In the genomic region with DNA sequence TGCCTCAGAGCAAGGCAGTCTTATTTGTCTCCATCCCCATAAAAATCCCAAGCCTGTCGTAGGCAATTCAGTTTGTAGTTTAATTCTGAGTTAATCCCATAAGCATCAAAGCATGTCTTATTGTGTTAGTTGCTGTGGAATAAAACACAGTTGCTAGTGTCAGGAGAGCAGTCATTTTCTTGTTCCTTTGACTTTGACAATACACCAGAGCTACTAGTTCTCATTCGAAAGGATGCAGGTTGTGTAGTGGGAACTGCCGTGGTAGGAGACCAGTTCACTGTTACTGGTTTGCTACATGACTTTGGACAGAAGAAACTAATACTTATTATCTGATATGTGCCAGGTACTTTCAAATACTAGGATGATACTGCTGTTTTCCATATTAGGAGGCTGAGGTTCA, we compare ENCODE assay signal across 19 cellular contexts.
"Had no signal": no experiment of that assay in that cellular context is flagged by ENCODE, and none has a peak within 500 bp of the region (broad histone marks: within the 10 kb centered on the region; RNA-seq: fewer than 3 reads in every experiment).

No MANE protein-coding gene starts in this region.

- H3K4me3 ChIP-seq: ascending aorta, colonic mucosa, esophagus squamous epithelium, gastrocnemius medialis, heart left ventricle, lower lobe of right lung, neural progenitor cell, prostate gland, transverse colon, uterus had no signal

- H3K4me1 ChIP-seq: ascending aorta, colonic mucosa, gastrocnemius medialis, lower lobe of right lung, neural progenitor cell, prostate gland, uterus had no signal

- H3K27ac ChIP-seq: ascending aorta, colonic mucosa, esophagus squamous epithelium, gastrocnemius medialis, lower lobe of right lung, prostate gland, transverse colon, uterus had no signal

- H3K9me3 ChIP-seq: ascending aorta, colonic mucosa, esophagus squamous epithelium, gastrocnemius medialis, heart left ventricle, lower lobe of right lung, prostate gland, transverse colon, uterus had no signal

- ATAC-seq: gastrocnemius medialis; lower lobe of right lung; naive thymus-derived CD4-positive, alpha-beta T cell; WTC11 had no signal

- H3K36me3 ChIP-seq: uterus had no signal

- H3K27me3 ChIP-seq: ascending aorta, colonic mucosa, esophagus squamous epithelium, gastrocnemius medialis, heart left ventricle, neural progenitor cell, transverse colon, uterus had no signal

- DNase-seq: activated CD4-positive, alpha-beta T cell treated with anti-CD3 and anti-CD28 coated beads, Interleukin-2, amount 50 U/mL, for 4 hours; activated gamma-delta T cell; activated naive CD4-positive, alpha-beta T cell treated with anti-CD3 and anti-CD28 coated beads, Interleukin-2, amount 50 U/mL, for 16 hours; colonic mucosa; esophagus squamous epithelium; gastrocnemius medialis; islet precursor cell; lower lobe of right lung; naive thymus-derived CD4-positive, alpha-beta T cell; stimulated activated CD4-positive, alpha-beta T cell treated with anti-CD3 and anti-CD28 coated beads, Interleukin-4, amount 100 ng/mL, for 24 hours; stimulated activated naive CD4-positive, alpha-beta T cell treated with Interleukin-2 at 50 U/mL for 16 hours; T1000; transverse colon; uterus had no signal
